19 cellular contexts compared by ENCODE assay signal in the genomic region with DNA sequence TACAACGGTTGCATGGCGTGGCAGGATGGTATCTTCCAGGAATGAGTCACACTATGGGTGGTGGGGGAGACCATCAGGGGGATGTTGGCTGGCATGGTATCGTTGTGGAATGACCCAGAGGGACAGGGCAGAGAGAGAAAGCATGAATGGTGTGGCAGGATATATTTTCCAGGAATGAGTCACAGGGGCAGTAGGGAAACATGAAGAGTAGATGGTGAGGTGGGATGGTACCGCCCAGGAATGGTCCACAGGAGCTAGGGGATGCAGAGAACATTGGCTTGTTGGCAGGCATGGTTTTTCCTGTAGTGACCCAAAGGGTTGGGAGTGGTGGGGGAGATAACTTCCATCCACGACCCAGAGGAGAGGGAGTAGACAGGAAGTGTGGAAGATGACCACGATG.
"Had no signal": no experiment of that assay in that cellular context is flagged by ENCODE, and none has a peak within 500 bp of the region (broad histone marks: within the 10 kb centered on the region; RNA-seq: fewer than 3 reads in every experiment).

No MANE protein-coding gene starts in this region.

- H3K27ac ChIP-seq: coronary artery, dorsolateral prefrontal cortex, esophagus muscularis mucosa, gastroesophageal sphincter, pancreas, uterus had no signal

- DNase-seq: dorsolateral prefrontal cortex; effector CD8-positive, alpha-beta T cell; immature natural killer cell; kidney; left colon; left ventricle myocardium superior; mesendoderm; naive B cell; occipital lobe; pancreas; right cardiac atrium; stimulated activated CD4-positive, alpha-beta T cell treated with anti-CD3 and anti-CD28 coated beads, Interleukin-2, amount 100 ng/mL, for 48 hours; stimulated activated naive CD4-positive, alpha-beta T cell treated with Interleukin-2 at 50 U/mL for 16 hours; uterus had no signal

- H3K4me1 ChIP-seq: esophagus muscularis mucosa, gastroesophageal sphincter, pancreas, uterus had no signal

- H3K27me3 ChIP-seq: esophagus muscularis mucosa, gastroesophageal sphincter, pancreas, uterus had no signal

- H3K36me3 ChIP-seq: pancreas, uterus had no signal

- ATAC-seq: gastroesophageal sphincter, left colon, left ventricle myocardium superior, pancreas, right cardiac atrium had no signal

- H3K4me3 ChIP-seq: coronary artery, dorsolateral prefrontal cortex, esophagus muscularis mucosa, gastroesophageal sphincter, lung, pancreas, smooth muscle cell, uterus had no signal

- H3K9me3 ChIP-seq: gastroesophageal sphincter, pancreas had no signal

- H3K4me2 ChIP-seq: smooth muscle cell had no signal
